21 cellular contexts compared by ENCODE assay signal in the genomic region with DNA sequence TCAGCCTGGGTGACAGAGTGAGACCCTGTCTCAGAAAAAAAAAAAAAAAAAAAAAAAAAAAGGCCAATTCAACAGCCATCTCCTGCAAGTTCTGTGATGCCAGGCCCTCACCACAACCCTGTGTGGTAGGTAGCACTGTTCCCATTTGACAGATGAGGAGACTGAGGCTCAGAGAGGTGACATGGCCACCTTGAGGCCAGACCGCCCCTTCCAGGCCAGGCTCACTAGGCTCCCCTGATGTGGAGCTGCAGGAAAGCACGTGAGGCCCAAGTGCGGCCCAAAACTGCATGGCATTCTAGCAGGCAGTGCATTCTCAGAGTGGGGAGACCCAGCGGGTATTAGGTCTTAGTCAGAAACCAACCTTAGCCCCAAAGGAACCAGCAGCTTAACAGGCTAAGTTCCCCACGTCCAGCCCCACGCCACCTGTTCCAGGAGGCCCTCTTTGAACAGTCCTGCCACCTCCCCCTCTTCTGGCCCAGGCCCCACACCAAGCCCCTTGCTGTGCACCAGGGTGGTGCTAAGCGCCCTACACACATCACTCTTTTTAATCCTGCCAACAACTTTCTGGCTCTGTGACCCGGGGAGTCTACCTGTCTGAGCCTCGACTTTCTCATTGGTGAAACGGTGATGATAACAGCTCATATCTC. TPM values are rescaled to one million over a fixed set of nuclear protein-coding genes. Genes with fewer than 3 reads are reported as not detected.
DNase-seq lines count a peak whose midpoint lies in the region; ATAC-seq and TF ChIP-seq lines count a peak whose summit lies in the region.
"Had no signal": no experiment of that assay in that cellular context is flagged by ENCODE, and none has a peak within 500 bp of the region (broad histone marks: within the 10 kb centered on the region; RNA-seq: fewer than 3 reads in every experiment).

No MANE protein-coding gene starts in this region.

- H3K36me3 Mint-ChIP-seq in endothelial cell (ENCODE audit: low read depth, unreplicated experiment) (no peaks in the 10 kb centered on the region), neural progenitor cell (no peaks in the 10 kb centered on the region)
- peaks cover 21% of the 10 kb centered on the region for H3K36me3 Mint-ChIP-seq in stimulated activated memory B cell treated with anti-CD40 and anti-IgM and Interleukin-4, amounts not matched to agents 10 μg/mL and 1 μg/mL and 100 μg/mL, for 72 hours

- H3K27ac ChIP-seq in HEK293 (ENCODE audit: extremely low read depth, low read depth, low read length) (no peak overlapping the region), Panc1 (ENCODE audit: low read length) (peak overlapping the region; percentile 56; the same call in 1 of the 2 replicates), neural progenitor cell (no peak overlapping the region)
- H3K27ac ChIP-seq: BLaER1 had no signal

- peaks cover 12% of the 10 kb centered on the region for H4K20me1 ChIP-seq in neural progenitor cell (ENCODE audit: low read depth)
- H4K20me1 ChIP-seq: BLaER1 had no signal

- H3K27me3 ChIP-seq in Panc1 (ENCODE audit: control insufficient read depth, insufficient read depth, low read length) = no peaks in the 10 kb centered on the region
- no peaks in the 10 kb centered on the region for H3K27me3 ChIP-seq in neural progenitor cell
- H3K27me3 ChIP-seq: BLaER1, gastroesophageal sphincter, Peyer's patch, tibial nerve had no signal

- intact Hi-C loops in Panc1 (cut with micrococcal nuclease; ENCODE audit: unreplicated experiment) = loop anchor here (5.0 kb wide), 1 partner anchor 35 kb away; no protein-coding TSS in a partner anchor

- DNase-seq in Panc1 (ENCODE audit: low read depth, low spot score) (no peak), endothelial cell (ENCODE audit: low spot score) (no peak), NCI-H1436 (lab: John Stamatoyannopoulos, UW) (no peak), T-helper 9 cell (no peak), neural progenitor cell (ENCODE audit: low spot score) (no peak)
- DNase-seq: activated CD8-positive, alpha-beta T cell treated with anti-CD3 and anti-CD28 coated beads, Interleukin-2, amount 10 ng/mL, durations not matched to agents 7 days and 5 days; activated naive CD4-positive, alpha-beta T cell treated with anti-CD3 and anti-CD28 coated beads for 36 hours; activated T-cell treated with anti-CD3 and anti-CD28 coated beads, Interleukin-2, amount 50 U/mL, for 4 hours; aorta; DMS53; KBM-7; naive thymus-derived CD8-positive, alpha-beta T cell; NCI-H1930; Peyer's patch had no signal

- no peak overlapping the region for H3K4me3 ChIP-seq in HEK293 (ENCODE audit: low read depth, low read length)
- no peak overlapping the region for H3K4me3 ChIP-seq in Panc1 (ENCODE audit: low read depth in 2 of 2, low read length in 2 of 2)
- H3K4me3 ChIP-seq in neural progenitor cell = no peak overlapping the region
- H3K4me3 ChIP-seq: BLaER1, gastroesophageal sphincter, Peyer's patch, tibial nerve had no signal

- no peak for TF ChIP-seq CTCF in HEK293 (tag by site-specific recombination; IDR thresholded peaks at IDR 0.05)
- no peak for TF ChIP-seq CTCF in Panc1 (IDR thresholded peaks at IDR 0.05)
- TF ChIP-seq CTCF in endothelial cell (IDR thresholded peaks at IDR 0.05; ENCODE audit: unreplicated experiment) = no peak
- no peak for TF ChIP-seq CTCF in neural progenitor cell (IDR thresholded peaks at IDR 0.05)

- H3K4me2 ChIP-seq in neural progenitor cell = no peak overlapping the region
- H3K4me2 ChIP-seq: BLaER1 had no signal

- H3K4me1 ChIP-seq in HEK293 (ENCODE audit: control insufficient read depth, insufficient read depth, low read length) (no peaks in the 10 kb centered on the region), Panc1 (ENCODE audit: control insufficient read depth, insufficient read depth, low read length) (peaks cover 38% of the 10 kb centered on the region), neural progenitor cell (no peaks in the 10 kb centered on the region)

- H3K9me3 Mint-ChIP-seq in endothelial cell (ENCODE audit: unreplicated experiment) = no peaks in the 10 kb centered on the region
- H3K9me3 Mint-ChIP-seq in stimulated activated memory B cell treated with anti-CD40 and anti-IgM and Interleukin-4, amounts not matched to agents 10 μg/mL and 1 μg/mL and 100 μg/mL, for 72 hours = no peaks in the 10 kb centered on the region
- H3K9me3 Mint-ChIP-seq in neural progenitor cell = no peaks in the 10 kb centered on the region
- H3K9me3 Mint-ChIP-seq: activated naive CD4-positive, alpha-beta T cell treated with anti-CD3 and anti-CD28 coated beads for 36 hours; activated T-cell treated with anti-CD3 and anti-CD28 coated beads, Interleukin-2, amount 50 U/mL, for 4 hours; central memory CD8-positive, alpha-beta T cell; stimulated activated naive CD8-positive, alpha-beta T cell treated with anti-CD3 and anti-CD28 coated beads, Interleukin-15, Interleukin-2, amounts not matched to agents 100 ng/mL and 50 ng/mL, for 24 hours had no signal

- BruUV-seq in Panc1 (replicated peaks; lab: Mats Ljungman, UMichigan) = no TSS peak

- H3K27me3 Mint-ChIP-seq in endothelial cell (ENCODE audit: unreplicated experiment) (peaks cover 5% of the 10 kb centered on the region), neural progenitor cell (ENCODE audit: insufficient read depth, low read depth) (peaks cover 2% of the 10 kb centered on the region)
- no peaks in the 10 kb centered on the region for H3K27me3 Mint-ChIP-seq in stimulated activated memory B cell treated with anti-CD40 and anti-IgM and Interleukin-4, amounts not matched to agents 10 μg/mL and 1 μg/mL and 100 μg/mL, for 72 hours
- H3K27me3 Mint-ChIP-seq: central memory CD8-positive, alpha-beta T cell; naive thymus-derived CD8-positive, alpha-beta T cell; stimulated activated naive CD8-positive, alpha-beta T cell treated with anti-CD3 and anti-CD28 coated beads, Interleukin-15, Interleukin-2, amounts not matched to agents 100 ng/mL and 50 ng/mL, for 24 hours had no signal

- POLR2A ChIA-PET in HEK293 (lab: Yijun Ruan, JAX) = no interaction called here
- POLR2A ChIA-PET in Panc1 (lab: Charles Lee) = interaction anchor here (0.7 kb wide), 1 partner anchor 28 kb away, joined by 10 read pairs; no protein-coding TSS in a partner anchor

- H3K36me3 ChIP-seq in HEK293 (ENCODE audit: control insufficient read depth in 2 of 2, insufficient read depth in 1 of 2, low read length in 2 of 2) (no peaks in the 10 kb centered on the region), Panc1 (ENCODE audit: control insufficient read depth, insufficient read depth, low read length) (no peaks in the 10 kb centered on the region), neural progenitor cell (no peaks in the 10 kb centered on the region)
- H3K36me3 ChIP-seq: BLaER1, Peyer's patch, tibial nerve had no signal

- no peak for ATAC-seq in Panc1
- ATAC-seq in stimulated activated memory B cell treated with anti-CD40 and anti-IgM and Interleukin-4, amounts not matched to agents 10 μg/mL and 1 μg/mL and 100 μg/mL, for 72 hours = no peak
- ATAC-seq: activated CD8-positive, alpha-beta T cell treated with anti-CD3 and anti-CD28 coated beads, Interleukin-2, amount 10 ng/mL, durations not matched to agents 7 days and 5 days; activated T-cell treated with anti-CD3 and anti-CD28 coated beads, Interleukin-2, amount 50 U/mL, for 4 hours; gastroesophageal sphincter; naive thymus-derived CD8-positive, alpha-beta T cell had no signal

- H3K4me1 Mint-ChIP-seq in endothelial cell (ENCODE audit: unreplicated experiment) (peaks cover 31% of the 10 kb centered on the region), neural progenitor cell (peaks cover 41% of the 10 kb centered on the region)
- peaks cover 93% of the 10 kb centered on the region for H3K4me1 Mint-ChIP-seq in stimulated activated memory B cell treated with anti-CD40 and anti-IgM and Interleukin-4, amounts not matched to agents 10 μg/mL and 1 μg/mL and 100 μg/mL, for 72 hours

- no peak overlapping the region for H2AFZ ChIP-seq in neural progenitor cell (replicated peaks)

- peak overlapping the region; percentile 57 for H3K27ac Mint-ChIP-seq in endothelial cell (ENCODE audit: unreplicated experiment)
- H3K27ac Mint-ChIP-seq in stimulated activated memory B cell treated with anti-CD40 and anti-IgM and Interleukin-4, amounts not matched to agents 10 μg/mL and 1 μg/mL and 100 μg/mL, for 72 hours = peak overlapping the region; percentile 86
- no peak overlapping the region for H3K27ac Mint-ChIP-seq in neural progenitor cell
- H3K27ac Mint-ChIP-seq: activated CD8-positive, alpha-beta T cell treated with anti-CD3 and anti-CD28 coated beads, Interleukin-2, amount 10 ng/mL, durations not matched to agents 7 days and 5 days; stimulated activated naive CD8-positive, alpha-beta T cell treated with anti-CD3 and anti-CD28 coated beads, Interleukin-15, Interleukin-2, amounts not matched to agents 100 ng/mL and 50 ng/mL, for 24 hours had no signal

- H3K4me3 Mint-ChIP-seq in endothelial cell (ENCODE audit: unreplicated experiment) = no peak overlapping the region
- H3K4me3 Mint-ChIP-seq in stimulated activated memory B cell treated with anti-CD40 and anti-IgM and Interleukin-4, amounts not matched to agents 10 μg/mL and 1 μg/mL and 100 μg/mL, for 72 hours = no peak overlapping the region
- no peak overlapping the region for H3K4me3 Mint-ChIP-seq in neural progenitor cell
- H3K4me3 Mint-ChIP-seq: activated CD8-positive, alpha-beta T cell treated with anti-CD3 and anti-CD28 coated beads, Interleukin-2, amount 10 ng/mL, durations not matched to agents 7 days and 5 days; activated naive CD4-positive, alpha-beta T cell treated with anti-CD3 and anti-CD28 coated beads for 36 hours; activated T-cell treated with anti-CD3 and anti-CD28 coated beads, Interleukin-2, amount 50 U/mL, for 4 hours; central memory CD8-positive, alpha-beta T cell; naive thymus-derived CD8-positive, alpha-beta T cell; stimulated activated naive CD8-positive, alpha-beta T cell treated with anti-CD3 and anti-CD28 coated beads, Interleukin-15, Interleukin-2, amounts not matched to agents 100 ng/mL and 50 ng/mL, for 24 hours had no signal

- no peaks in the 10 kb centered on the region for H3K79me2 ChIP-seq in neural progenitor cell (ENCODE audit: low read depth)

- H3K9me3 ChIP-seq in HEK293 (ENCODE audit: control insufficient read depth, insufficient read depth, low read depth, low read length) = no peaks in the 10 kb centered on the region
- no peaks in the 10 kb centered on the region for H3K9me3 ChIP-seq in Panc1 (ENCODE audit: control insufficient read depth, insufficient read depth, low read depth, low read length)
- H3K9me3 ChIP-seq in neural progenitor cell (ENCODE audit: low read depth) = no peaks in the 10 kb centered on the region
- H3K9me3 ChIP-seq: BLaER1, gastroesophageal sphincter, Peyer's patch, tibial nerve had no signal

- in situ Hi-C loops in Panc1 (cut with HindIII; ENCODE audit: low pct_unique_long_range_greater_than_20kb, low sequenced_read_pairs) = no loop called here

- CTCF ChIA-PET in HEK293 (lab: Yijun Ruan, JAX) (interaction anchor here (0.6 to 5.9 kb wide), 6 partner anchors 29 to 605 kb away, joined by 3 to 30 read pairs (median 4); no protein-coding TSS in a partner anchor), Panc1 (lab: Charles Lee) (interaction anchor here (0.8 kb wide), 1 partner anchor 67 kb away, joined by 3 read pairs; no protein-coding TSS in a partner anchor)

- no peak overlapping the region for H3K9ac ChIP-seq in neural progenitor cell
- H3K9ac ChIP-seq: BLaER1 had no signal

- H3F3A ChIP-seq in neural progenitor cell (ENCODE audit: low read depth) = peaks cover 7% of the 10 kb centered on the region

RNA-seq across cellular contexts. Expression of a gene that starts 11.7 kb away (rescaled TPM):
- total RNA-seq in Panc1 (2021; ENCODE audit: unreplicated experiment) = 192 TPM
- 250 TPM for polyA plus RNA-seq in Panc1 (2012; ENCODE audit: insufficient read length)
- 328 TPM for total RNA-seq in endothelial cell (ENCODE audit: unreplicated experiment)
- 12.5 and 15.2 TPM in 2 replicates for total RNA-seq in neural progenitor cell (ENCODE audit: low replicate concordance)

Comparison
In these comparisons a context has a peak if more than half of its experiments do, and no peak if none do; other contexts are left out.
1. RNA of a gene that starts 11.7 kb away (total RNA-seq): 328 TPM in endothelial cell (single experiment) and 192 TPM in Panc1 (single experiment); 12.5 to 15.2 TPM in neural progenitor cell; every median in the first group is over 10 times any median in the second.